In the genomic region with DNA sequence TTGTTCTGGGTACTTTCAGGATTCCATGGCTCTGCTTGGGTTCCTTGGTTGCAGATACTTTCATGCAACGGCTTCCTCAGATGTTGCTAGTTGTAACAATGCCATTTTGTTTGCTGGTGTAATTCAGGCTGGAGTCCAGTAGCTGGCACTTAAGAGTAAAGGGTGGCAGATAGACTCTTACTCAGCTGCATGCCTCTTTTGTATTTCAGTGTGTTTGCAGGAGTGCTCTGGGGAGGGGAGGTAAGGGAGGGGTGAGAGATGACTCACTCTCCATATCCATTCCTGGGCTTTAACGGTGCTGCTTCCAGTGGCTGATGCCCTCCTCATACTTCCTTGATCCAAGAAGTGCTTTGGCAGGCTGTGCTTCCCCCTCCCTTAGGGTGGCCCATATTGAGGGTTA, we compare ENCODE assay signal across 9 cellular contexts.
A peak's percentile ranks its signal among the peaks of the same experiment; 100 is the strongest.
DNase-seq lines count a peak whose midpoint lies in the region; ATAC-seq and TF ChIP-seq lines count a peak whose summit lies in the region.
"Had no signal": no experiment of that assay in that cellular context is flagged by ENCODE, and none has a peak within 500 bp of the region (broad histone marks: within the 10 kb centered on the region; RNA-seq: fewer than 3 reads in every experiment).

No MANE protein-coding gene starts in this region.

- peaks cover 6% of the 10 kb centered on the region for H3K36me3 ChIP-seq in MG63
- no peaks in the 10 kb centered on the region for H3K36me3 ChIP-seq in body of pancreas (replicated peaks in 1 of 2; ENCODE audit: insufficient read depth in 1 of 2, low read depth in 2 of 2)
- H3K36me3 ChIP-seq in lower lobe of right lung = no peaks in the 10 kb centered on the region

- no peak overlapping the region for H3K4me3 Mint-ChIP-seq in effector memory CD8-positive, alpha-beta T cell

- no peak overlapping the region for H3K27ac Mint-ChIP-seq in effector memory CD8-positive, alpha-beta T cell

- TF ChIP-seq CTCF in body of pancreas (IDR thresholded peaks at IDR 0.05) (peak in 2 of 7 experiments; percentile 13 to 16), lower lobe of right lung (IDR thresholded peaks at IDR 0.05) (no peak)

- TF ChIP-seq POLR2A in body of pancreas (IDR thresholded peaks at IDR 0.05) = no peak

- H3K4me1 ChIP-seq in body of pancreas (no peaks in the 10 kb centered on the region), lower lobe of right lung (no peaks in the 10 kb centered on the region)

- H3K9me3 ChIP-seq in MG63 (peaks cover 18% of the 10 kb centered on the region), body of pancreas (no peaks in the 10 kb centered on the region), lower lobe of right lung (no peaks in the 10 kb centered on the region)

- ATAC-seq in body of pancreas (peak; percentile 63), lower lobe of right lung (peak; percentile 54 to 89), GM21825 (IDR thresholded peaks at IDR 0.05; ENCODE audit: unreplicated experiment) (no peak)
- no peak for ATAC-seq in effector memory CD8-positive, alpha-beta T cell (replicated peaks)

- peaks cover 1 to 6% of the 10 kb centered on the region in 2 donors for H3K9me3 Mint-ChIP-seq in effector memory CD8-positive, alpha-beta T cell

- WGBS in body of pancreas, 2 donors = 42 to 67% methylated on average over 2 of the region's 2 CpGs

- H3K4me3 ChIP-seq in MG63 = no peak overlapping the region
- no peak overlapping the region for H3K4me3 ChIP-seq in body of pancreas
- no peak overlapping the region for H3K4me3 ChIP-seq in lower lobe of right lung

- DNase-seq in DMS53 (lab: John Stamatoyannopoulos, UW) (peak; percentile 92), MG63 (peak; percentile 87), body of pancreas (peak in 2 of 4 donors; percentile 4 to 14), lower lobe of right lung (no peak), NCI-H2196 treated with DMSO at 0.1 percent for 48 hours (lab: John Stamatoyannopoulos, UW; ENCODE audit: unreplicated experiment) (no peak), cortex of kidney (lab: John Stamatoyannopoulos, UW) (no peak)
- no peak for DNase-seq in effector memory CD8-positive, alpha-beta T cell
- DNase-seq: effector CD8-positive, alpha-beta T cell had no signal

- intact Hi-C loops in body of pancreas (cut with DNase I) (no loop called here), lower lobe of right lung (cut with DNase I) (no loop called here)

- peaks cover 11 to 27% of the 10 kb centered on the region in 2 donors for H3K27me3 Mint-ChIP-seq in effector memory CD8-positive, alpha-beta T cell

- H3K27ac ChIP-seq in body of pancreas (no peak overlapping the region), lower lobe of right lung (no peak overlapping the region)

- H3K36me3 Mint-ChIP-seq in effector memory CD8-positive, alpha-beta T cell (ENCODE audit: insufficient read depth) = no peaks in the 10 kb centered on the region

- no peaks in the 10 kb centered on the region for H3K27me3 ChIP-seq in MG63
- no peaks in the 10 kb centered on the region for H3K27me3 ChIP-seq in body of pancreas
- H3K27me3 ChIP-seq in lower lobe of right lung (ENCODE audit: low read depth) = no peaks in the 10 kb centered on the region

- H3K4me1 Mint-ChIP-seq in effector memory CD8-positive, alpha-beta T cell (ENCODE audit: low read depth in 2 of 2) = no peaks in the 10 kb centered on the region

Comparison
In these comparisons a context has a peak if more than half of its experiments do, and no peak if none do; other contexts are left out.
1. DNase-seq: peak in DMS53 (single experiment) and MG63 (single experiment); none in lower lobe of right lung (single experiment), NCI-H2196 treated with DMSO at 0.1 percent for 48 hours (single experiment), cortex of kidney (single experiment) and effector memory CD8-positive, alpha-beta T cell (0 of 3).
2. ATAC-seq: peak in body of pancreas (single experiment) and lower lobe of right lung (2 of 2); none in GM21825 (single experiment) and effector memory CD8-positive, alpha-beta T cell (single experiment).